Comparison of ENCODE assay signal across 7 cellular contexts in genomic region chr10:42146165-42146564, GRCh38.
DNase-seq lines count a peak whose midpoint lies in the region; ATAC-seq, FAIRE-seq and TF ChIP-seq lines count a peak whose summit lies in the region.
"Not testable (repeated sequence)": the region's sequence is repeated elsewhere in the genome, so short reads cannot be mapped to it uniquely, and the experiment has no call there.

No MANE protein-coding gene starts in this region.

- ATAC-seq in K562, HepG2: not testable (repeated sequence)

- FAIRE-seq in A204.1 (lab: Jason Lieb, UNC) (peak; percentile 91), endometrium (lab: Jason Lieb, UNC) (peak; percentile 85), frontal cortex (lab: Jason Lieb, UNC) (peak; percentile 89), HepG2 (lab: Jason Lieb, UNC) (peak; percentile 39), small intestine (lab: Jason Lieb, UNC) (peak; percentile 96)
- not testable (repeated sequence) for FAIRE-seq in K562 (lab: Jason Lieb, UNC)

- DNase-seq in K562 (ENCODE audit: extremely low read depth in 1 of 4, low spot score in 3 of 4); frontal cortex (ENCODE audit: low spot score in 2 of 2); HepG2 (ENCODE audit: low spot score); small intestine: not testable (repeated sequence)

- not testable (repeated sequence) for H3K4me2 ChIP-seq in K562 (ENCODE audit: insufficient read depth, low read length); HepG2 (ENCODE audit: low read depth, low read length)

- not testable (repeated sequence) for H3K79me2 ChIP-seq in K562 (ENCODE audit: control insufficient read depth, insufficient read depth, low read length); HepG2 (ENCODE audit: insufficient read depth, low read length)

- WGBS in K562 (ENCODE audit: insufficient coverage, low coverage, missing lambda C conversion rate), result 3% methylated on average over 2 of the region's 2 CpGs
- 0% methylated on average over 2 of the region's 2 CpGs for WGBS in HepG2 (ENCODE audit: low lambda C conversion rate)
- 43 to 60% (median 49%) methylated on average over 2 of the region's 2 CpGs for WGBS in small intestine, 3 donors

- not testable (repeated sequence) for H3K4me1 ChIP-seq in HEK293 (ENCODE audit: control insufficient read depth, insufficient read depth, low read length); K562 (replicated peaks in 1 of 2; ENCODE audit: control insufficient read depth in 2 of 2, insufficient read depth in 2 of 2, low read length in 2 of 2); HepG2 (ENCODE audit: insufficient read depth, low read length); small intestine (ENCODE audit: control insufficient read depth in 2 of 2, insufficient read depth in 1 of 2, low read depth in 1 of 2, low read length in 1 of 2)

- CTCF ChIA-PET in HEK293 (lab: Yijun Ruan, JAX); K562 (lab: Yijun Ruan, JAX; ENCODE audit: low intra/inter-chr PET ratio); HepG2 (lab: Yijun Ruan, JAX; ENCODE audit: low intra/inter-chr PET ratio, low total read pairs): not testable (repeated sequence)

- not testable (repeated sequence) for H3K27me3 ChIP-seq in K562 (ENCODE audit: control insufficient read depth in 2 of 2, insufficient read depth in 2 of 2, low read length in 2 of 2); HepG2 (ENCODE audit: control insufficient read depth in 1 of 2, insufficient read depth in 2 of 2, low read length in 2 of 2); small intestine (ENCODE audit: control insufficient read depth in 2 of 2, insufficient read depth in 2 of 2, low read length in 2 of 2)

- TF ChIP-seq CTCF in HEK293 (tag by site-specific recombination; IDR thresholded peaks at IDR 0.05); K562 (IDR thresholded peaks at IDR 0.05 in 2 of 3, conservative IDR thresholded peaks at IDR 0.05 in 1 of 3; ENCODE audit: insufficient read depth in 2 of 3, low read depth in 1 of 3, low read length in 3 of 3); HepG2 (CRISPR knock-in tag; IDR thresholded peaks at IDR 0.05): not testable (repeated sequence)

- H3K27ac ChIP-seq in HEK293 (ENCODE audit: extremely low read depth, low read depth, low read length); K562 (ENCODE audit: extremely low read depth, low read depth, low read length); HepG2 (ENCODE audit: extremely low read length, insufficient read depth, low read length); small intestine (ENCODE audit: low read depth in 1 of 2, low read length in 1 of 2): not testable (repeated sequence)

- TF ChIP-seq RAD21 in K562 (CRISPR knock-in tag; conservative IDR thresholded peaks at IDR 0.05 in 1 of 2, IDR thresholded peaks at IDR 0.05 in 1 of 2); HepG2 (CRISPR knock-in tag; IDR thresholded peaks at IDR 0.05): not testable (repeated sequence)

- intact Hi-C loops in K562 (cut with micrococcal nuclease); HepG2 (cut with micrococcal nuclease; ENCODE audit: unreplicated experiment): not testable (repeated sequence)

- in situ Hi-C loops in K562 (cut with MboI); HepG2 (cut with HindIII; ENCODE audit: extremely low pct_ligation_motif_present, low pct_unique_long_range_greater_than_20kb): not testable (repeated sequence)

- not testable (repeated sequence) for H3K4me3 ChIP-seq in HEK293 (ENCODE audit: low read depth, low read length); K562; HepG2 (replicated peaks in 1 of 3; ENCODE audit: insufficient read depth in 1 of 3, low read depth in 2 of 3, low read length in 3 of 3); small intestine (ENCODE audit: low read depth in 1 of 2, low read length in 2 of 2)

- H2AFZ ChIP-seq in K562 (ENCODE audit: low read depth, low read length); HepG2 (ENCODE audit: low read length): not testable (repeated sequence)

- TF ChIP-seq POLR2A in K562 (conservative IDR thresholded peaks at IDR 0.05); HepG2 (IDR thresholded peaks at IDR 0.05; ENCODE audit: insufficient read depth in 1 of 2, low read depth in 2 of 2, low read length in 2 of 2): not testable (repeated sequence)

- POLR2A ChIA-PET in HEK293 (lab: Yijun Ruan, JAX); K562 (lab: Yijun Ruan, JAX); HepG2 (lab: Yijun Ruan, JAX): not testable (repeated sequence)

- BruUV-seq in K562 (replicated peaks; lab: Mats Ljungman, UMichigan); HepG2 (replicated peaks; lab: Mats Ljungman, UMichigan): not testable (repeated sequence)

- H3K9me1 ChIP-seq in K562 (ENCODE audit: control insufficient read depth, insufficient read depth, low read length), result not testable (repeated sequence)

- not testable (repeated sequence) for TF ChIP-seq EP300 in K562 (IDR thresholded peaks at IDR 0.05; ENCODE audit: low read length); HepG2 (IDR thresholded peaks at IDR 0.05; ENCODE audit: low read depth in 2 of 2, low read length in 2 of 2); HepG2 (CRISPR knock-in tag; IDR thresholded peaks at IDR 0.05; ENCODE audit: borderline replicate concordance)

- H4K20me1 ChIP-seq in K562 (replicated peaks; ENCODE audit: control insufficient read depth, insufficient read depth, low read length); HepG2 (ENCODE audit: insufficient read depth, low read length): not testable (repeated sequence)

- not testable (repeated sequence) for H3K9ac ChIP-seq in K562 (ENCODE audit: insufficient read depth in 1 of 2, low read depth in 2 of 2, low read length in 2 of 2); HepG2 (ENCODE audit: insufficient read depth, low read depth, low read length)

- not testable (repeated sequence) for H3K36me3 ChIP-seq in HEK293 (ENCODE audit: control insufficient read depth in 2 of 2, insufficient read depth in 1 of 2, low read length in 2 of 2); K562 (ENCODE audit: control insufficient read depth, insufficient read depth, low read length); HepG2 (replicated peaks in 1 of 2; ENCODE audit: control insufficient read depth in 1 of 2, insufficient read depth in 2 of 2, low read length in 2 of 2); small intestine (ENCODE audit: control insufficient read depth in 2 of 2, insufficient read depth in 2 of 2, low read length in 2 of 2)

- not testable (repeated sequence) for H3K9me3 ChIP-seq in HEK293 (ENCODE audit: control insufficient read depth, insufficient read depth, low read depth, low read length); K562 (replicated peaks; ENCODE audit: control insufficient read depth, insufficient read depth, low read depth, low read length); small intestine (ENCODE audit: control insufficient read depth, low read depth)
- H3K9me3 ChIP-seq in HepG2 (ENCODE audit: low read length), result peaks cover 48% of the 10 kb centered on the region

TF ChIP-seq in HEK293, 187 proteins besides CTCF, POLR2A, EP300 and RAD21:
- TF ChIP-seq ATF2 (tag by site-specific recombination; IDR thresholded peaks at IDR 0.05; ENCODE audit: low read depth), result peak; percentile 74
TF ChIP-seq in HEK293: peak in this region for 1; not testable (repeated sequence) for 186.

TF ChIP-seq in K562, 482 proteins besides CTCF, POLR2A, EP300 and RAD21:
- TF ChIP-seq ATF3 (IDR thresholded peaks at IDR 0.05) (peak; percentile 50; the same call in 1 of the 2 replicates), CEBPG (tag; conservative IDR thresholded peaks at IDR 0.05 in 1 of 2, IDR thresholded peaks at IDR 0.05 in 1 of 2) (peak; percentile 50 to 77), CEBPB (tag; IDR thresholded peaks at IDR 0.05) (peak; percentile 79), TRIM24 (IDR thresholded peaks at IDR 0.05) (peak; percentile 55 to 84; a peak in 2 of 4 replicates)
- TF ChIP-seq ATF3 (CRISPR knock-in tag; conservative IDR thresholded peaks at IDR 0.05); CEBPG (CRISPR knock-in tag; IDR thresholded peaks at IDR 0.05): not testable (repeated sequence)

TF ChIP-seq in HepG2, 621 proteins besides CTCF, POLR2A, EP300 and RAD21:
- peak; percentile 88 for TF ChIP-seq ATF7 (IDR thresholded peaks at IDR 0.05)
- TF ChIP-seq ATF7 (CRISPR knock-in tag; IDR thresholded peaks at IDR 0.05), result not testable (repeated sequence)
